Comparison of ENCODE assay signal across 19 cellular contexts in the genomic region with DNA sequence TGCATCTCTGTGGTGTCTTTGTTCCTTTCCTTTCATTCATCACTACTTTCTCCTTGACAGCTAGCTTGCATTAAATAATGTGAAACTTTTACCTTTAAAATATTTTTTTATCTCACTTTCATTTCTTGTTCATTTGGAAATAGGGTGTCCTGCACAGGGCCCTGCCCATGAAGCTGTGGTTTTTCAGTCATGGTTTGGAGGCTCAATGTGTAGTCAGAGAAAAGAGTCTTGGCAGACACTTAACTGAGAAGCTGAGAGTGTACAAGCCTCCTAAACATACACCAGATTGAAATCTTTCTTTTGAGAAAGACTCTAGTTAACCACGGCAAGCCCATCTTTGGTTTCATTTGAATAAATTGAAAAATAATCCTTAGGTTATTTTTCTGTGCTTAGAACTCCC.
A peak's percentile ranks its signal among the peaks of the same experiment; 100 is the strongest.
DNase-seq lines count a peak whose midpoint lies in the region; FAIRE-seq and TF ChIP-seq lines count a peak whose summit lies in the region.
"Had no signal": no experiment of that assay in that cellular context is flagged by ENCODE, and none has a peak within 500 bp of the region (broad histone marks: within the 10 kb centered on the region; RNA-seq: fewer than 3 reads in every experiment).

No MANE protein-coding gene starts in this region.

- H2AFZ ChIP-seq in Loucy (ENCODE audit: low read length), result 0 out of 2 replicates have a peak overlapping the region, but pooled peaks have one; percentile 45

- H3K27ac ChIP-seq in BLaER1, result no peak overlapping the region
- H3K27ac ChIP-seq: HL-60, Peyer's patch had no signal

- H3K9ac ChIP-seq in BLaER1, result no peak overlapping the region
- no peak overlapping the region for H3K9ac ChIP-seq in Loucy (ENCODE audit: low read depth, low read length, poor library complexity, severe bottlenecking)

- DNase-seq in fibroblast of peridontal ligament (ENCODE audit: extremely low read depth) (peak; percentile 74), nephron progenitor cell (no peak), cerebellum (ENCODE audit: low spot score) (no peak), HTR-8/SVneo (ENCODE audit: insufficient read length, low spot score) (no peak), NCI-H524 (lab: John Stamatoyannopoulos, UW) (no peak)
- no peak for DNase-seq in stimulated activated CD4-positive, alpha-beta T cell treated with anti-CD3 and anti-CD28 coated beads, Interleukin-1b, Interleukin-23, amount 100 ng/mL, for 48 hours
- DNase-seq: CD4-positive, alpha-beta T cell; DMS79; GDM1; GOT3; NCI-H1092; NCI-H1694 treated with DMSO at 0.1 percent for 48 hours; NCI-H446; Peyer's patch had no signal

- H3K36me3 Mint-ChIP-seq in nephron progenitor cell (ENCODE audit: low read depth), result peaks cover 14% of the 10 kb centered on the region

- H3K27ac Mint-ChIP-seq in nephron progenitor cell, result peak overlapping the region; percentile 72
- H3K27ac Mint-ChIP-seq: CD4-positive, alpha-beta T cell had no signal

- FAIRE-seq in HTR-8/SVneo (lab: Jason Lieb, UNC), result no peak
- FAIRE-seq: A204.1, K562 had no signal

- H3K4me1 Mint-ChIP-seq in nephron progenitor cell, result peaks cover 27% of the 10 kb centered on the region

- no peaks in the 10 kb centered on the region for H3K36me3 ChIP-seq in BLaER1
- no peaks in the 10 kb centered on the region for H3K36me3 ChIP-seq in Loucy (ENCODE audit: insufficient read depth, low read length)

- H3K27me3 Mint-ChIP-seq in nephron progenitor cell (ENCODE audit: low read depth, poor library complexity), result no peaks in the 10 kb centered on the region
- H3K27me3 Mint-ChIP-seq: CD4-positive, alpha-beta T cell had no signal

- H3F3A ChIP-seq in Loucy (ENCODE audit: low read depth), result no peaks in the 10 kb centered on the region

- no peaks in the 10 kb centered on the region for H3K9me3 Mint-ChIP-seq in nephron progenitor cell

- H3K9me3 ChIP-seq in BLaER1 (no peaks in the 10 kb centered on the region), Loucy (ENCODE audit: insufficient read depth, low read depth, low read length) (no peaks in the 10 kb centered on the region)
- H3K9me3 ChIP-seq: Peyer's patch had no signal

- H3K9me2 ChIP-seq in Loucy (replicated peaks; ENCODE audit: low read depth, low read length), result no peaks in the 10 kb centered on the region

- H3K4me1 ChIP-seq in BLaER1 (peaks cover 21% of the 10 kb centered on the region), Loucy (ENCODE audit: insufficient read depth, low read length, poor library complexity, severe bottlenecking) (no peaks in the 10 kb centered on the region)
- H3K4me1 ChIP-seq: Peyer's patch had no signal

- no peaks in the 10 kb centered on the region for H3K27me3 ChIP-seq in BLaER1
- no peaks in the 10 kb centered on the region for H3K27me3 ChIP-seq in Loucy (ENCODE audit: insufficient read depth, low read length, poor library complexity, severe bottlenecking)
- H3K27me3 ChIP-seq: Peyer's patch had no signal

- H3K79me2 ChIP-seq in Loucy (ENCODE audit: insufficient read depth, low read length), result no peaks in the 10 kb centered on the region

- H4K20me1 ChIP-seq in BLaER1, result no peaks in the 10 kb centered on the region
- no peaks in the 10 kb centered on the region for H4K20me1 ChIP-seq in Loucy (ENCODE audit: insufficient read depth, low read length, poor library complexity, severe bottlenecking)

- TF ChIP-seq CTCF in Loucy (conservative IDR thresholded peaks at IDR 0.05; ENCODE audit: low read length), result no peak
- TF ChIP-seq CTCF in nephron progenitor cell (IDR thresholded peaks at IDR 0.05), result no peak

- H3K4me3 ChIP-seq in BLaER1 (no peak overlapping the region), Loucy (ENCODE audit: low read length, poor library complexity, severe bottlenecking) (no peak overlapping the region)
- H3K4me3 ChIP-seq: K562, Peyer's patch had no signal

- H3K4me2 ChIP-seq in BLaER1 (peak overlapping the region; percentile 68), Loucy (ENCODE audit: low read depth, low read length, poor library complexity, severe bottlenecking) (no peak overlapping the region)

- no peak overlapping the region for H3K4me3 Mint-ChIP-seq in nephron progenitor cell
- H3K4me3 Mint-ChIP-seq: CD4-positive, alpha-beta T cell had no signal
